In the genomic region with DNA sequence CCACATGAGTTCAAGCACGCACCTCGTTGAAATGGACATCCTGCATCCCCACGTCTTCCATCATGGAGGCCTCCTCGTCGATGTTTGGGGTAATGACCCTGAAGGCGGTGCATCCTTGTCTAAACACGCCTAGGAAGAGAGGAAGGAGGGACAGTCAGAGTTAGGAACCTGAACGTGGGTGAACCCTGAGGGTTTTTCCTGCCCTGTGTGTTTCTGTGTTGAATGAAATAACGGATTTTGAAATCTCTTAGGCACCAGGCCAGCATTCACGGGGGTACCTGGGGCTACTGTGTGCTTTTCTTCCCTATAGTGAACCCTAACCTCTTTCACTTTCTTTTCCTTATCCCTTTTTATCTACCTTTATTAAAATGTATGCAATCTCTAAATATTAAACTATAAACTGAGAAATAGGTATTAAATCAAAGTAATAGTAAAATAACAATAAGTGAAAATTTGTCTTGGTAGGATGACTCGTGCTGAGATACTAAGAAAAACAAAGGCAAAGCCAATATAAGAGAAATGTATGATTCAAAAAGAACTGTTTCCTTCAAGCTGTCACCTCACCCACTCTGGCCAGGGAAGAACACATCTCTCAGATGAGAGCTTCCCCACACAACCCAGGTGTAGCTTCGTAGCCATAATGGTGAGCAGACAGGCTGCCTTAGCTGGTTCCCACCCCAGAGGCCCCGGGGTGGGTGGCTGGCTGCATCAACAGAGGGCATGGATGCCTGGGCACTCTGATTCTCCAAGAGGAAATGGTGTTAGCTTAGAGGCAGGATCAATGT, we compare ENCODE assay signal across 18 cellular contexts.
DNase-seq lines count a peak whose midpoint lies in the region; ATAC-seq and TF ChIP-seq lines count a peak whose summit lies in the region.
"Had no signal": no experiment of that assay in that cellular context is flagged by ENCODE, and none has a peak within 500 bp of the region (broad histone marks: within the 10 kb centered on the region; RNA-seq: fewer than 3 reads in every experiment).

No MANE protein-coding gene starts in this region.

- H3K4me2 ChIP-seq in neuronal stem cell (ENCODE audit: insufficient read depth, low read length, poor library complexity, severe bottlenecking) = no peak overlapping the region
- no peak overlapping the region for H3K4me2 ChIP-seq in mesendoderm (ENCODE audit: low read length)

- H2BK120ac ChIP-seq in neuronal stem cell (ENCODE audit: low read depth, low read length) = no peak overlapping the region
- H2BK120ac ChIP-seq in mesendoderm (ENCODE audit: low read depth, low read length) = no peak overlapping the region

- peaks cover 61% of the 10 kb centered on the region for H3K4me1 ChIP-seq in body of pancreas
- H3K4me1 ChIP-seq in neuronal stem cell (ENCODE audit: control insufficient read depth in 2 of 2, insufficient read depth in 1 of 2, low read depth in 1 of 2, low read length in 2 of 2) = peaks cover 11% of the 10 kb centered on the region in 2 donors
- peaks cover 2% of the 10 kb centered on the region for H3K4me1 ChIP-seq in mesendoderm (ENCODE audit: control insufficient read depth, low read depth, low read length)

- no peaks in the 10 kb centered on the region for H3K79me2 ChIP-seq in mesendoderm (ENCODE audit: control insufficient read depth, insufficient read depth, low read length)

- H2BK15ac ChIP-seq in neuronal stem cell (ENCODE audit: low read length) = no peak overlapping the region
- no peak overlapping the region for H2BK15ac ChIP-seq in mesendoderm (replicated peaks; ENCODE audit: low read depth)

- H3K9ac ChIP-seq in neuronal stem cell (ENCODE audit: low read depth, low read length, poor library complexity) (no peak overlapping the region), mesendoderm (ENCODE audit: low read length) (no peak overlapping the region)

- no peak for TF ChIP-seq POLR2A in body of pancreas (IDR thresholded peaks at IDR 0.05)

- H3K27me3 Mint-ChIP-seq in activated T-cell treated with anti-CD3 and anti-CD28 coated beads, Interleukin-2, amount 50 U/mL, for 4 hours (ENCODE audit: low read depth) = no peaks in the 10 kb centered on the region
- H3K27me3 Mint-ChIP-seq: activated naive CD8-positive, alpha-beta T cell treated with anti-CD3 and anti-CD28 coated beads, Interleukin-2, amount 10 ng/mL, durations not matched to agents 7 days and 5 days; brain had no signal

- no peak overlapping the region for H2AFZ ChIP-seq in neuronal stem cell (ENCODE audit: low read length)

- H3K79me1 ChIP-seq in neuronal stem cell (ENCODE audit: low read depth, low read length) (no peaks in the 10 kb centered on the region), mesendoderm (ENCODE audit: low read length) (no peaks in the 10 kb centered on the region)

- no peak overlapping the region for H2BK5ac ChIP-seq in neuronal stem cell (ENCODE audit: low read length)
- no peak overlapping the region for H2BK5ac ChIP-seq in mesendoderm (ENCODE audit: low read length)

- no peak for DNase-seq in activated T-cell treated with anti-CD3 and anti-CD28 coated beads, Interleukin-2, amount 50 U/mL, for 4 hours
- DNase-seq in activated T-cell treated with anti-CD3 and anti-CD28 coated beads, Interleukin-2, amount 50 U/mL, for 1 hour = no peak
- DNase-seq in HCEC 1CT (peak; percentile 28), body of pancreas (no peak), neuronal stem cell (ENCODE audit: low spot score) (no peak), NCI-H1105 (lab: John Stamatoyannopoulos, UW) (no peak), mesendoderm (no peak)
- DNase-seq: activated CD4-positive, alpha-beta T cell treated with anti-CD3 and anti-CD28 coated beads, Interleukin-2, amount 50 U/mL, for 4 hours; activated naive CD8-positive, alpha-beta T cell treated with anti-CD3 and anti-CD28 coated beads, Interleukin-2, amount 10 ng/mL, durations not matched to agents 7 days and 5 days; cortex of kidney; heart right ventricle; immature natural killer cell; lower lobe of right lung; NCI-H1436; NCI-H510A treated with DMSO at 0.1 percent for 48 hours had no signal

- no peaks in the 10 kb centered on the region for H3K27me3 ChIP-seq in body of pancreas
- no peaks in the 10 kb centered on the region for H3K27me3 ChIP-seq in neuronal stem cell (ENCODE audit: control insufficient read depth in 3 of 3, insufficient read depth in 3 of 3, low read depth in 1 of 3, low read length in 3 of 3)
- H3K27me3 ChIP-seq in mesendoderm (ENCODE audit: insufficient read depth, low read length, poor library complexity) = no peaks in the 10 kb centered on the region
- H3K27me3 ChIP-seq: heart right ventricle, vagina had no signal

- peaks cover 6% of the 10 kb centered on the region for H3K4me1 Mint-ChIP-seq in activated T-cell treated with anti-CD3 and anti-CD28 coated beads, Interleukin-2, amount 50 U/mL, for 4 hours (ENCODE audit: low read depth)
- H3K4me1 Mint-ChIP-seq: immature natural killer cell had no signal

- no peak overlapping the region for H4K91ac ChIP-seq in neuronal stem cell (ENCODE audit: low read depth, low read length, poor library complexity)

- no peak for ATAC-seq in activated T-cell treated with anti-CD3 and anti-CD28 coated beads, Interleukin-2, amount 50 U/mL, for 4 hours
- no peak for ATAC-seq in body of pancreas
- ATAC-seq in HG02885 (IDR thresholded peaks at IDR 0.05; ENCODE audit: poor library complexity, unreplicated experiment) = no peak
- ATAC-seq: heart right ventricle, lower lobe of right lung had no signal

- 84 to 86% methylated on average over 13 of the region's 13 CpGs for WGBS in body of pancreas, 2 donors
- no CpG with 5 or more reads among the region's 13 CpGs for WGBS in neuronal stem cell (ENCODE audit: extremely low coverage in 2 of 2, insufficient read length in 2 of 2, insufficient replicate concordance in 1 of 2), 2 donors
- WGBS in mesendoderm (ENCODE audit: extremely low coverage, insufficient coverage, low lambda C conversion rate) = no CpG with 5 or more reads among the region's 13 CpGs

- H3K9me3 ChIP-seq in body of pancreas (no peaks in the 10 kb centered on the region), neuronal stem cell (replicated peaks in 1 of 2; ENCODE audit: control insufficient read depth in 2 of 2, insufficient read depth in 1 of 2, low read depth in 1 of 2, low read length in 2 of 2) (peaks cover 3% of the 10 kb centered on the region in 2 donors)
- H3K9me3 ChIP-seq: heart right ventricle, lower lobe of right lung, vagina had no signal

- H3K36me3 Mint-ChIP-seq in activated T-cell treated with anti-CD3 and anti-CD28 coated beads, Interleukin-2, amount 50 U/mL, for 4 hours (ENCODE audit: insufficient read depth) = peaks cover 51% of the 10 kb centered on the region

- H2AK5ac ChIP-seq in neuronal stem cell (ENCODE audit: low read depth, low read length) (no peak overlapping the region), mesendoderm (ENCODE audit: low read length) (no peak overlapping the region)

- no peaks in the 10 kb centered on the region for H3K9me3 Mint-ChIP-seq in activated T-cell treated with anti-CD3 and anti-CD28 coated beads, Interleukin-2, amount 50 U/mL, for 4 hours
- H3K9me3 Mint-ChIP-seq: activated naive CD8-positive, alpha-beta T cell treated with anti-CD3 and anti-CD28 coated beads, Interleukin-2, amount 10 ng/mL, durations not matched to agents 7 days and 5 days; brain had no signal

- no peak overlapping the region for H4K5ac ChIP-seq in mesendoderm (ENCODE audit: low read length)

- no peak overlapping the region for H2BK12ac ChIP-seq in neuronal stem cell (ENCODE audit: low read length)

- no peak overlapping the region for H3K56ac ChIP-seq in mesendoderm (ENCODE audit: low read length)

- no peak for TF ChIP-seq CTCF in body of pancreas (IDR thresholded peaks at IDR 0.05)

- intact Hi-C loops in body of pancreas (cut with DNase I) = no loop called here

- no peak overlapping the region for H3K14ac ChIP-seq in neuronal stem cell (ENCODE audit: low read length)

- H3K23ac ChIP-seq in neuronal stem cell (ENCODE audit: low read depth, low read length, poor library complexity) (no peak overlapping the region), mesendoderm (ENCODE audit: low read length) (no peak overlapping the region)

- H3K18ac ChIP-seq in neuronal stem cell (ENCODE audit: low read length) = peak overlapping the region; percentile 57
- H3K18ac ChIP-seq in mesendoderm (ENCODE audit: low read length) = no peak overlapping the region

- peak overlapping the region; percentile 5 for H3K4me3 Mint-ChIP-seq in activated T-cell treated with anti-CD3 and anti-CD28 coated beads, Interleukin-2, amount 50 U/mL, for 4 hours
- H3K4me3 Mint-ChIP-seq: immature natural killer cell had no signal

- H3K4me3 ChIP-seq in body of pancreas (no peak overlapping the region), neuronal stem cell (ENCODE audit: low read length in 2 of 2) (no peak overlapping the region), mesendoderm (ENCODE audit: low read length) (no peak overlapping the region)
- H3K4me3 ChIP-seq: heart right ventricle, lower lobe of right lung, vagina had no signal

- H3K36me3 ChIP-seq in body of pancreas (replicated peaks in 1 of 2; ENCODE audit: insufficient read depth in 1 of 2, low read depth in 2 of 2) (no peaks in the 10 kb centered on the region), neuronal stem cell (replicated peaks in 1 of 2; ENCODE audit: control insufficient read depth in 2 of 2, insufficient read depth in 2 of 2, low read length in 2 of 2) (peaks cover 0 to 2% of the 10 kb centered on the region in 2 donors), mesendoderm (ENCODE audit: control insufficient read depth, insufficient read depth, low read length) (no peaks in the 10 kb centered on the region)

- H3K4ac ChIP-seq in neuronal stem cell (ENCODE audit: low read length) = no peak overlapping the region
- no peak overlapping the region for H3K4ac ChIP-seq in mesendoderm (ENCODE audit: low read depth, low read length)

- peak overlapping the region in 3 of 4 donors; percentile 66 to 83 (median 82) for H3K27ac ChIP-seq in body of pancreas
- H3K27ac ChIP-seq in neuronal stem cell (replicated peaks; ENCODE audit: low read length) = no peak overlapping the region
- no peak overlapping the region for H3K27ac ChIP-seq in mesendoderm (ENCODE audit: low read depth, low read length)
- H3K27ac ChIP-seq: heart right ventricle, lower lobe of right lung, vagina had no signal

- H4K8ac ChIP-seq in neuronal stem cell (ENCODE audit: low read depth, low read length) (no peak overlapping the region), mesendoderm (ENCODE audit: low read depth, low read length) (no peak overlapping the region)

Comparison
In these comparisons a context has a peak if more than half of its experiments do, and no peak if none do; other contexts are left out.
1. H3K27ac ChIP-seq: peak in body of pancreas (3 of 4); none in neuronal stem cell (single experiment) and mesendoderm (single experiment).